ENCODE assay signal across 8 cellular contexts in the genomic region with DNA sequence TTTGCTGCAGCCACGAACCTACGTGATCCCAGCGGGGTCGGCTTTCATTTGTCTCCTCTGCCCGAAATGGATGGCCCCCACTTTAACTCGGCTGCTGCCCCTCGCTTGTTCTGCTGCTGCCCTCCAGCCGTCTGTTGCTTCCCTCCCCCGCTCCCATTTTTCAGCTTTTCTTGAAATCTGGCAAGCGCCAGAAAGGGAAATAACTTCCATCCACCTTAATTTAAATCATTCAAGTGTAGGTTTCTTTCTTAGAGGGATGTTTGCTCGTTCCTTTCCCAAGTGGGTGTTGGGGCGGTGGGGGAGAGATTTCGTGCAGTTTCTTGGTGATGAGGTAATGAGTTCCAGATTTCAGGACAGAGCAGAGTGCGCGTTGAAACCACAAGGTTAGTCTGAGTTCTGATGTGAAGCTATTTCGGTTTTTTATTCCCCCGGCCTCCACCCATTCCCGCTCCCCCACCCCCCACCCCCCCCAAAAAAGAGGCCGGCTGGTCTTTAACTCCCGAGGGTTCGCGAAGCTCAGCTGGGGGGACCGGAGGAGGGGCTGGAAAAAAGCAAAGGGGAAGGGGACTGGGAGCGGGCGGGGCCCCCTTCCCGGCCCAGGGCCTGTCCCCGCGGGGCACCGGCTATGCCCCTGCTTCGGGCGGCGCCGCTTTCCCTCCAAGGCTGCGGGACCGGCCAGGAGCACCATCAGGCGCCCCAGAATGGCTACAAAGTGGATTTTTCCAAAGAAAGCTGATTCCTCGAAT. TPM values are rescaled to one million over a fixed set of nuclear protein-coding genes. Genes with fewer than 3 reads are reported as not detected.
DNase-seq lines count a peak whose midpoint lies in the region; ATAC-seq and TF ChIP-seq lines count a peak whose summit lies in the region.

No MANE protein-coding gene starts in this region.

- H4K20me1 ChIP-seq in PC-9 (ENCODE audit: insufficient read depth), result peaks cover 27% of the 10 kb centered on the region

- POLR2A ChIA-PET in PC-9 (lab: Charles Lee; ENCODE audit: unreplicated experiment), result interaction anchor here (0.6 to 1.3 kb wide), 9 partner anchors 8 to 978 kb away, joined by 3 to 22 read pairs (median 5); a partner anchor contains a TSS

- H3K27me3 ChIP-seq in PC-9 (ENCODE audit: insufficient read depth, low read depth), result no peaks in the 10 kb centered on the region
- no peaks in the 10 kb centered on the region for H3K27me3 ChIP-seq in iPS-15b (ENCODE audit: control insufficient read depth, insufficient read depth, low read length)

- ATAC-seq in GM18520 (IDR thresholded peaks at IDR 0.05; ENCODE audit: unreplicated experiment) (no peak), HG02759 (IDR thresholded peaks at IDR 0.05; ENCODE audit: unreplicated experiment) (no peak)

- peaks cover 21% of the 10 kb centered on the region for H3K36me3 ChIP-seq in PC-9 (ENCODE audit: low read depth)
- peaks cover 9% of the 10 kb centered on the region for H3K36me3 ChIP-seq in iPS-15b (ENCODE audit: control insufficient read depth, insufficient read depth, low read length)

- H3K4me3 ChIP-seq in PC-9, result peak overlapping the region; percentile 95
- peak overlapping the region; percentile 96 for H3K4me3 ChIP-seq in astrocyte of the spinal cord (ENCODE audit: low read depth, low read length)
- peak overlapping the region; percentile 63 for H3K4me3 ChIP-seq in iPS-15b (ENCODE audit: low read depth, low read length)
- peak overlapping the region; percentile 99 for H3K4me3 ChIP-seq in skeletal muscle cell (ENCODE audit: low read depth, low read length)

- in situ Hi-C loops in astrocyte of the spinal cord (cut with HindIII; ENCODE audit: low sequenced_read_pairs), result no loop called here

- no peak for TF ChIP-seq CTCF in PC-9 (conservative IDR thresholded peaks at IDR 0.05)
- no peak for TF ChIP-seq CTCF in astrocyte of the spinal cord (IDR thresholded peaks at IDR 0.05; ENCODE audit: low read depth, low read length)

- no peak overlapping the region; the same call in 1 of the 2 replicates for H2AFZ ChIP-seq in PC-9

- CTCF ChIA-PET in PC-9 (lab: Charles Lee), result interaction anchor here (0.6 to 0.9 kb wide), 4 partner anchors 8 to 1151 kb away, joined by 3 to 6 read pairs (median 4); no protein-coding TSS in a partner anchor

- H3K9me2 ChIP-seq in PC-9 (ENCODE audit: insufficient read depth), result no peaks in the 10 kb centered on the region

- intact Hi-C loops in PC-9 (cut with micrococcal nuclease; ENCODE audit: unreplicated experiment), result loop anchor here (5.0 kb wide), 1 partner anchor 283 kb away; no protein-coding TSS in a partner anchor

- H3K79me2 ChIP-seq in PC-9 (ENCODE audit: low read depth), result peaks cover 62% of the 10 kb centered on the region

- peaks cover 60% of the 10 kb centered on the region for H3F3A ChIP-seq in PC-9 (ENCODE audit: insufficient read depth, low read depth)

- H3K9ac ChIP-seq in iPS-15b (ENCODE audit: low read depth, low read length), result peak overlapping the region; percentile 97

- peak overlapping the region; percentile 100 for H3K4me2 ChIP-seq in PC-9

- DNase-seq in DMS53 (lab: John Stamatoyannopoulos, UW) (peak; percentile 66), DMS53 treated with DMSO at 0.1 percent for 48 hours (lab: John Stamatoyannopoulos, UW; ENCODE audit: unreplicated experiment) (no peak), PC-9 (peak; percentile 29 to 61), astrocyte of the spinal cord (ENCODE audit: low read depth, low spot score) (peak; percentile 93), skeletal muscle cell (ENCODE audit: low read depth) (peak; percentile 94)

- 0 out of 2 replicates have a peak, but pooled peaks cover 4% of the 10 kb centered on the region for H3K9me3 ChIP-seq in PC-9 (ENCODE audit: insufficient read depth, low read depth)
- H3K9me3 ChIP-seq in iPS-15b (ENCODE audit: control insufficient read depth, insufficient read depth, low read length), result no peaks in the 10 kb centered on the region

- BruUV-seq in PC-9 (replicated peaks; lab: Mats Ljungman, UMichigan), result TSS peak; percentile 54

- peak overlapping the region; percentile 98 for H3K27ac ChIP-seq in PC-9

- H3K4me1 ChIP-seq in PC-9 (replicated peaks; ENCODE audit: insufficient read depth) (peaks cover 16% of the 10 kb centered on the region; the same call in 1 of the 2 replicates), iPS-15b (ENCODE audit: control insufficient read depth, insufficient read depth, low read length) (peaks cover 18% of the 10 kb centered on the region)

RNA-seq across cellular contexts. Expression of a gene that starts 2.2 kb away (rescaled TPM):
- 179 and 237 TPM in 2 replicates for total RNA-seq in PC-9 (2021)
